Comparison of ENCODE assay signal across 13 cellular contexts in the genomic region with DNA sequence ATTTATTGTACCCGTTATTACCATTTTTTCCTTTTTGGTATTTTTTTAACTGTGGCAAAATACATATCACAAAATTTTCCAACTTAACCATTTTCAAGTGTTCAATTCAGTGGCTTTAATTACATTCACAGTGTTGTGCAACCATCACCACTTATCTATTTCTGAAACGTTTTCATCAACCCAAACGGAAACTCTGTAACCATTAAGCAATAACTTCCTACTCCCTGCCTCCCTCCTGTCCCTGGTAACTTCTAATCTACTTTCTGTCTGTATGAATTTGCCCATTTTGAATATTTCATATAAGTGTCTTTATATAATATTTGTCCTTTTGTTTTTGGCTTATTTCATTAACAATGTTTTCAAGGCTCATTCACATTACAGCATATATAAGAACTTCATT. TPM values are rescaled to one million over a fixed set of nuclear protein-coding genes. Genes with fewer than 3 reads are reported as not detected.
DNase-seq lines count a peak whose midpoint lies in the region; ATAC-seq lines count a peak whose summit lies in the region.
"Had no signal": no experiment of that assay in that cellular context is flagged by ENCODE, and none has a peak within 500 bp of the region (broad histone marks: within the 10 kb centered on the region; RNA-seq: fewer than 3 reads in every experiment).

No MANE protein-coding gene starts in this region.

- H3K27ac Mint-ChIP-seq in activated naive CD4-positive, alpha-beta T cell treated with anti-CD3 and anti-CD28 coated beads for 36 hours, result peak overlapping the region; percentile 31

- no peaks in the 10 kb centered on the region for H3K9me3 Mint-ChIP-seq in activated naive CD4-positive, alpha-beta T cell treated with anti-CD3 and anti-CD28 coated beads for 36 hours

- peaks cover 51% of the 10 kb centered on the region for H3K4me1 Mint-ChIP-seq in activated naive CD4-positive, alpha-beta T cell treated with anti-CD3 and anti-CD28 coated beads for 36 hours (ENCODE audit: low read depth)

- no peaks in the 10 kb centered on the region for H3K27me3 ChIP-seq in effector memory CD4-positive, alpha-beta T cell (replicated peaks; ENCODE audit: control insufficient read depth, insufficient read depth, low read length, poor library complexity, severe bottlenecking)
- H3K27me3 ChIP-seq: hepatocyte had no signal

- no peak for DNase-seq in activated naive CD4-positive, alpha-beta T cell treated with anti-CD3 and anti-CD28 coated beads for 36 hours
- DNase-seq in activated naive CD4-positive, alpha-beta T cell (lab: John Stamatoyannopoulos, UW), result no peak
- DNase-seq in SKM-1 treated with dmso at 0.1 percent for 144 hours (lab: John Stamatoyannopoulos, UW; ENCODE audit: unreplicated experiment) (peak; percentile 76), fibroblast of peridontal ligament (ENCODE audit: extremely low read depth) (peak; percentile 10), sciatic nerve (ENCODE audit: low spot score) (no peak), NCI-H510A treated with DMSO at 0.1 percent for 48 hours (lab: John Stamatoyannopoulos, UW) (no peak), kidney tubule cell (ENCODE audit: low spot score) (no peak)
- DNase-seq in effector memory CD4-positive, alpha-beta T cell, result no peak
- DNase-seq: activated gamma-delta T cell treated with Interleukin-2 at 50 U/mL for 16 hours, dorsolateral prefrontal cortex, EL, NCI-H446 treated with DMSO at 0.1 percent for 48 hours had no signal

- H3K36me3 Mint-ChIP-seq in activated naive CD4-positive, alpha-beta T cell treated with anti-CD3 and anti-CD28 coated beads for 36 hours (ENCODE audit: low read depth), result peaks cover 2% of the 10 kb centered on the region

- H3K4me1 ChIP-seq in effector memory CD4-positive, alpha-beta T cell (ENCODE audit: control insufficient read depth, insufficient read depth, low read length, poor library complexity, severe bottlenecking), result peaks cover 3% of the 10 kb centered on the region

- no peak overlapping the region for H3K27ac ChIP-seq in effector memory CD4-positive, alpha-beta T cell (ENCODE audit: insufficient read depth, low read length, poor library complexity, severe bottlenecking)
- H3K27ac ChIP-seq: dorsolateral prefrontal cortex, hepatocyte had no signal

- peak; percentile 51 for ATAC-seq in sciatic nerve

- intact Hi-C loops in activated naive CD4-positive, alpha-beta T cell treated with anti-CD3 and anti-CD28 coated beads for 36 hours (cut with micrococcal nuclease), result no loop called here
- intact Hi-C loops in sciatic nerve (cut with DNase I), result no loop called here

- H3K27me3 Mint-ChIP-seq in activated naive CD4-positive, alpha-beta T cell treated with anti-CD3 and anti-CD28 coated beads for 36 hours (ENCODE audit: low read depth), result no peaks in the 10 kb centered on the region

- H3K9me3 ChIP-seq in effector memory CD4-positive, alpha-beta T cell (ENCODE audit: control insufficient read depth, low read length), result no peaks in the 10 kb centered on the region

- H3K4me3 ChIP-seq in effector memory CD4-positive, alpha-beta T cell (ENCODE audit: insufficient read depth, low read depth, low read length, poor library complexity, severe bottlenecking), result no peak overlapping the region
- H3K4me3 ChIP-seq: dorsolateral prefrontal cortex, hepatocyte had no signal

- H3K36me3 ChIP-seq in effector memory CD4-positive, alpha-beta T cell (ENCODE audit: control insufficient read depth, insufficient read depth, low read length), result no peaks in the 10 kb centered on the region

- H3K4me3 Mint-ChIP-seq in activated naive CD4-positive, alpha-beta T cell treated with anti-CD3 and anti-CD28 coated beads for 36 hours, result no peak overlapping the region

- CTCF ChIA-PET in activated naive CD4-positive, alpha-beta T cell treated with anti-CD3 and anti-CD28 coated beads for 36 hours (lab: Charles Lee), result no interaction called here

RNA-seq across cellular contexts. Expression of a gene that starts 57.4 kb away (rescaled TPM):
- total RNA-seq in activated naive CD4-positive, alpha-beta T cell treated with anti-CD3 and anti-CD28 coated beads for 36 hours, result 100 to 1,000 TPM; 482 to 507 TPM
- 325 TPM for total RNA-seq in sciatic nerve

Comparison
In these comparisons a context has a peak if more than half of its experiments do, and no peak if none do; other contexts are left out.
1. DNase-seq: peak in SKM-1 treated with dmso at 0.1 percent for 144 hours (single experiment) and fibroblast of peridontal ligament (single experiment); none in activated naive CD4-positive, alpha-beta T cell treated with anti-CD3 and anti-CD28 coated beads for 36 hours (single experiment), activated naive CD4-positive, alpha-beta T cell (0 of 4), sciatic nerve (single experiment), effector memory CD4-positive, alpha-beta T cell (0 of 3), NCI-H510A treated with DMSO at 0.1 percent for 48 hours (single experiment) and kidney tubule cell (single experiment).